In the genomic region with DNA sequence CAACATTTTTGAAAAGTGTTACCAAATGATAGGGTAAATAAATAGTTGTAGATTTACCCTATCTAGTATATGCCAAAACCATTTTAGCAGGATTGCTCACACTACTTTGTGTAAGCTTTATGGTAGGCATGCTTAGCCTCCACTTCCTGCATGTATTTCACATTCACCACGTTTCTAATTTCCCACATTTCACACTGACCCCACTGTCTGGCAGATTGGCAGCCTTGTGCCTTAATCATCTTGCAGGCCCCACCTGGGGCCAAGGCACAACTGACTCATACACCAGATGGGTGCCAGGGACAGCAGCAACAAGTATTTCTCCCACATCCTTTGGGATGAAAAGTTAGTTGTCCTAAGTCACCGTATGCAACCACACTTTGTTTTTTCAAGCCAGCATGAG, we compare ENCODE assay signal across 10 cellular contexts. TPM values are rescaled to one million over a fixed set of nuclear protein-coding genes. Genes with fewer than 3 reads are reported as not detected.
A peak's percentile ranks its signal among the peaks of the same experiment; 100 is the strongest.
DNase-seq lines count a peak whose midpoint lies in the region; FAIRE-seq and TF ChIP-seq lines count a peak whose summit lies in the region.
"Had no signal": no experiment of that assay in that cellular context is flagged by ENCODE, and none has a peak within 500 bp of the region (broad histone marks: within the 10 kb centered on the region; RNA-seq: fewer than 3 reads in every experiment).

No MANE protein-coding gene starts in this region.

- no peak overlapping the region for H4K91ac ChIP-seq in neuronal stem cell (ENCODE audit: low read depth, low read length, poor library complexity)

- H2AFZ ChIP-seq in neuronal stem cell (ENCODE audit: low read length) = peak overlapping the region; percentile 6

- DNase-seq in GM03348 (ENCODE audit: low spot score) (peak; percentile 72), NB4 (ENCODE audit: low read depth) (peak; percentile 32), bronchial epithelial cell (ENCODE audit: low read depth) (peak; percentile 93), neuronal stem cell (ENCODE audit: low spot score) (no peak), NCI-H1694 treated with DMSO at 0.1 percent for 48 hours (lab: John Stamatoyannopoulos, UW) (no peak), dorsolateral prefrontal cortex (no peak), uterus (no peak), anterior cingulate cortex (lab: John Stamatoyannopoulos, UW) (no peak)
- DNase-seq: activated CD8-positive, alpha-beta memory T cell treated with anti-CD3 and anti-CD28 coated beads, Interleukin-2, amount 10 ng/mL, durations not matched to agents 7 days and 5 days; colonic mucosa had no signal

- H2BK5ac ChIP-seq in neuronal stem cell (ENCODE audit: low read length) = no peak overlapping the region

- no peak overlapping the region for H3K4me3 ChIP-seq in NB4 (ENCODE audit: low read depth, low read length)
- H3K4me3 ChIP-seq in bronchial epithelial cell (ENCODE audit: low read depth, low read length) = no peak overlapping the region
- no peak overlapping the region for H3K4me3 ChIP-seq in neuronal stem cell (ENCODE audit: low read length in 2 of 2)
- H3K4me3 ChIP-seq in dorsolateral prefrontal cortex = no peak overlapping the region
- H3K4me3 ChIP-seq in uterus = no peak overlapping the region
- H3K4me3 ChIP-seq: colonic mucosa had no signal

- H3K23ac ChIP-seq in neuronal stem cell (ENCODE audit: low read depth, low read length, poor library complexity) = no peak overlapping the region

- no peak overlapping the region for H2BK15ac ChIP-seq in neuronal stem cell (ENCODE audit: low read length)

- no peak for TF ChIP-seq CTCF in NB4 (IDR thresholded peaks at IDR 0.05; ENCODE audit: low read depth, low read length)
- no peak for TF ChIP-seq CTCF in bronchial epithelial cell (IDR thresholded peaks at IDR 0.05; ENCODE audit: insufficient read depth, low read length, severe bottlenecking)
- TF ChIP-seq CTCF in dorsolateral prefrontal cortex (IDR thresholded peaks at IDR 0.05 in 54 of 56, conservative IDR thresholded peaks at IDR 0.05 in 2 of 56; ENCODE audit: low read depth in 1 of 56, partially characterized antibody in 56 of 56) = no peak
- TF ChIP-seq CTCF in uterus (IDR thresholded peaks at IDR 0.05) = no peak

- H3K9ac ChIP-seq in neuronal stem cell (ENCODE audit: low read depth, low read length, poor library complexity) = no peak overlapping the region

- H2BK12ac ChIP-seq in neuronal stem cell (ENCODE audit: low read length) = no peak overlapping the region

- peak; percentile 76 for FAIRE-seq in bronchial epithelial cell (lab: Jason Lieb, UNC)

- WGBS in neuronal stem cell (ENCODE audit: extremely low coverage in 2 of 2, insufficient read length in 2 of 2, insufficient replicate concordance in 1 of 2), 2 donors = no CpG with 5 or more reads among the region's 2 CpGs

- H3K14ac ChIP-seq in neuronal stem cell (ENCODE audit: low read length) = no peak overlapping the region

- no peak overlapping the region for H3K4ac ChIP-seq in neuronal stem cell (ENCODE audit: low read length)

- H3K4me1 ChIP-seq in neuronal stem cell (ENCODE audit: control insufficient read depth in 2 of 2, insufficient read depth in 1 of 2, low read depth in 1 of 2, low read length in 2 of 2) (no peaks in the 10 kb centered on the region), uterus (no peaks in the 10 kb centered on the region)
- H3K4me1 ChIP-seq: colonic mucosa had no signal

- H3K27ac ChIP-seq in neuronal stem cell (replicated peaks; ENCODE audit: low read length) = no peak overlapping the region
- H3K27ac ChIP-seq in dorsolateral prefrontal cortex = no peak overlapping the region
- no peak overlapping the region for H3K27ac ChIP-seq in uterus
- H3K27ac ChIP-seq: colonic mucosa had no signal

- no peak overlapping the region for H2AK5ac ChIP-seq in neuronal stem cell (ENCODE audit: low read depth, low read length)

- H3K27me3 ChIP-seq in bronchial epithelial cell (ENCODE audit: control insufficient read depth, insufficient read depth, low read length) (no peaks in the 10 kb centered on the region), neuronal stem cell (ENCODE audit: control insufficient read depth in 3 of 3, insufficient read depth in 3 of 3, low read depth in 1 of 3, low read length in 3 of 3) (no peaks in the 10 kb centered on the region), dorsolateral prefrontal cortex (no peaks in the 10 kb centered on the region), uterus (no peaks in the 10 kb centered on the region)
- H3K27me3 ChIP-seq: colonic mucosa had no signal

- no peak overlapping the region for H3K4me2 ChIP-seq in neuronal stem cell (ENCODE audit: insufficient read depth, low read length, poor library complexity, severe bottlenecking)

- no peaks in the 10 kb centered on the region for H3K79me1 ChIP-seq in neuronal stem cell (ENCODE audit: low read depth, low read length)

- no peak overlapping the region for H3K18ac ChIP-seq in neuronal stem cell (ENCODE audit: low read length)

- H3K9me3 ChIP-seq in neuronal stem cell (replicated peaks in 1 of 2; ENCODE audit: control insufficient read depth in 2 of 2, insufficient read depth in 1 of 2, low read depth in 1 of 2, low read length in 2 of 2) (peaks cover 1 to 5% of the 10 kb centered on the region in 2 donors), uterus (no peaks in the 10 kb centered on the region)
- H3K9me3 ChIP-seq: colonic mucosa had no signal

- intact Hi-C loops in dorsolateral prefrontal cortex (cut with DNase I) (no loop called here), uterus (cut with DNase I; ENCODE audit: low total_unique reads) (no loop called here)

- H4K8ac ChIP-seq in neuronal stem cell (ENCODE audit: low read depth, low read length) = no peak overlapping the region

- no peak for TF ChIP-seq POLR2A in NB4 (IDR thresholded peaks at IDR 0.05; ENCODE audit: extremely low read depth, insufficient read length)
- TF ChIP-seq POLR2A in uterus (IDR thresholded peaks at IDR 0.05) = no peak

- no peak overlapping the region for H2BK120ac ChIP-seq in neuronal stem cell (ENCODE audit: low read depth, low read length)

- H3K36me3 ChIP-seq in bronchial epithelial cell (ENCODE audit: control insufficient read depth, insufficient read depth, low read length) (no peaks in the 10 kb centered on the region), neuronal stem cell (replicated peaks in 1 of 2; ENCODE audit: control insufficient read depth in 2 of 2, insufficient read depth in 2 of 2, low read length in 2 of 2) (no peaks in the 10 kb centered on the region), uterus (no peaks in the 10 kb centered on the region)
- H3K36me3 ChIP-seq: colonic mucosa had no signal

RNA-seq across cellular contexts. Expression of gene CENPF, which starts 21.2 kb away (rescaled TPM):
- total RNA-seq in bronchial epithelial cell (0.53 and 1.7 TPM in 2 replicates), dorsolateral prefrontal cortex (1 to 10 TPM in 102 of 120 experiments, under 1 TPM in 18; 0.35 to 6.5 (median 1.9) TPM), uterus (10 to 100 TPM in 2 of 4 donors, under 1 TPM in 2; under 0.01 to 41.2 (median 5.7) TPM)
- 90.7 TPM for polyA plus RNA-seq in neuronal stem cell (2013, experiment 1 of 2)
- polyA plus RNA-seq in neuronal stem cell (2013, experiment 2 of 2) = 86.0 TPM

RNA-seq across cellular contexts. Expression of gene PTPN14, which starts 30.4 kb away (rescaled TPM):
- 28.4 and 33.0 TPM in 2 replicates for total RNA-seq in bronchial epithelial cell
- 10.2 TPM for polyA plus RNA-seq in neuronal stem cell (2013, experiment 1 of 2)
- 11.0 TPM for polyA plus RNA-seq in neuronal stem cell (2013, experiment 2 of 2)
- 10 to 100 TPM; 12.5 to 36.6 (median 22.1) TPM for total RNA-seq in dorsolateral prefrontal cortex
- 10 to 100 TPM; 13.2 to 78.0 (median 30.9) TPM for total RNA-seq in uterus

Comparison
In these comparisons a context has a peak if more than half of its experiments do, and no peak if none do; other contexts are left out.
1. DNase-seq: peak in GM03348 (single experiment), NB4 (single experiment) and bronchial epithelial cell (single experiment); none in neuronal stem cell (single experiment), NCI-H1694 treated with DMSO at 0.1 percent for 48 hours (single experiment), dorsolateral prefrontal cortex (0 of 10), uterus (0 of 2) and anterior cingulate cortex (0 of 58).